In the genomic region with DNA sequence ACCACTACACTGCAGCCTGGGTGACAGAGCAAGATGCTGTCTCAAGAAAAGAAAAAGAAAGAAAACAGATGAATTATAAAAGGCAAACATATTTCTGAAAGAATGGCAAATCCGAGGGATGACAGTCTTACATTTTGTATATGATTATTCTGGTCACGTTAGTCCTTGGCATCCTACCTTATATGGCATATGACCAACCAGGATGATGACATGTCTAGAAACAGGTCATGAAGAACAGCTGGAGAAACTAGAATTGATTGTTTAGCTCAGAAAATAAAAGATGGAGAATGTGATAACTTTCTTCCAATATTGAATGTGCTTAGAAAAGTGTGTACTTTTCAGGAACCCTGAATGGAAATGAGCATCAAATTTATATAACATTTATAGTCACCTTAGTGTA, we compare ENCODE assay signal across 2 cellular contexts.
TF ChIP-seq lines count a peak whose summit lies in the region.

No MANE protein-coding gene starts in this region.

TF ChIP-seq in HCT116, 20 proteins besides CTCF, POLR2A, EP300 and RAD21:
- TF ChIP-seq SRF (IDR thresholded peaks at IDR 0.05; ENCODE audit: low read depth) (peak; percentile 64), JUND (IDR thresholded peaks at IDR 0.05) (no peak), SP1 (IDR thresholded peaks at IDR 0.05; ENCODE audit: low read depth) (no peak), SIN3A (IDR thresholded peaks at IDR 0.05; ENCODE audit: low read depth) (no peak), EZH2 (IDR thresholded peaks at IDR 0.05) (no peak), FOSL1 (IDR thresholded peaks at IDR 0.05; ENCODE audit: low read depth) (no peak), YY1 (IDR thresholded peaks at IDR 0.05; ENCODE audit: extremely low read depth, insufficient replicate concordance, low read depth, low read length) (no peak)

TF ChIP-seq in H1, 55 proteins besides CTCF, POLR2A, EP300 and RAD21:
- TF ChIP-seq, protein P1, sequence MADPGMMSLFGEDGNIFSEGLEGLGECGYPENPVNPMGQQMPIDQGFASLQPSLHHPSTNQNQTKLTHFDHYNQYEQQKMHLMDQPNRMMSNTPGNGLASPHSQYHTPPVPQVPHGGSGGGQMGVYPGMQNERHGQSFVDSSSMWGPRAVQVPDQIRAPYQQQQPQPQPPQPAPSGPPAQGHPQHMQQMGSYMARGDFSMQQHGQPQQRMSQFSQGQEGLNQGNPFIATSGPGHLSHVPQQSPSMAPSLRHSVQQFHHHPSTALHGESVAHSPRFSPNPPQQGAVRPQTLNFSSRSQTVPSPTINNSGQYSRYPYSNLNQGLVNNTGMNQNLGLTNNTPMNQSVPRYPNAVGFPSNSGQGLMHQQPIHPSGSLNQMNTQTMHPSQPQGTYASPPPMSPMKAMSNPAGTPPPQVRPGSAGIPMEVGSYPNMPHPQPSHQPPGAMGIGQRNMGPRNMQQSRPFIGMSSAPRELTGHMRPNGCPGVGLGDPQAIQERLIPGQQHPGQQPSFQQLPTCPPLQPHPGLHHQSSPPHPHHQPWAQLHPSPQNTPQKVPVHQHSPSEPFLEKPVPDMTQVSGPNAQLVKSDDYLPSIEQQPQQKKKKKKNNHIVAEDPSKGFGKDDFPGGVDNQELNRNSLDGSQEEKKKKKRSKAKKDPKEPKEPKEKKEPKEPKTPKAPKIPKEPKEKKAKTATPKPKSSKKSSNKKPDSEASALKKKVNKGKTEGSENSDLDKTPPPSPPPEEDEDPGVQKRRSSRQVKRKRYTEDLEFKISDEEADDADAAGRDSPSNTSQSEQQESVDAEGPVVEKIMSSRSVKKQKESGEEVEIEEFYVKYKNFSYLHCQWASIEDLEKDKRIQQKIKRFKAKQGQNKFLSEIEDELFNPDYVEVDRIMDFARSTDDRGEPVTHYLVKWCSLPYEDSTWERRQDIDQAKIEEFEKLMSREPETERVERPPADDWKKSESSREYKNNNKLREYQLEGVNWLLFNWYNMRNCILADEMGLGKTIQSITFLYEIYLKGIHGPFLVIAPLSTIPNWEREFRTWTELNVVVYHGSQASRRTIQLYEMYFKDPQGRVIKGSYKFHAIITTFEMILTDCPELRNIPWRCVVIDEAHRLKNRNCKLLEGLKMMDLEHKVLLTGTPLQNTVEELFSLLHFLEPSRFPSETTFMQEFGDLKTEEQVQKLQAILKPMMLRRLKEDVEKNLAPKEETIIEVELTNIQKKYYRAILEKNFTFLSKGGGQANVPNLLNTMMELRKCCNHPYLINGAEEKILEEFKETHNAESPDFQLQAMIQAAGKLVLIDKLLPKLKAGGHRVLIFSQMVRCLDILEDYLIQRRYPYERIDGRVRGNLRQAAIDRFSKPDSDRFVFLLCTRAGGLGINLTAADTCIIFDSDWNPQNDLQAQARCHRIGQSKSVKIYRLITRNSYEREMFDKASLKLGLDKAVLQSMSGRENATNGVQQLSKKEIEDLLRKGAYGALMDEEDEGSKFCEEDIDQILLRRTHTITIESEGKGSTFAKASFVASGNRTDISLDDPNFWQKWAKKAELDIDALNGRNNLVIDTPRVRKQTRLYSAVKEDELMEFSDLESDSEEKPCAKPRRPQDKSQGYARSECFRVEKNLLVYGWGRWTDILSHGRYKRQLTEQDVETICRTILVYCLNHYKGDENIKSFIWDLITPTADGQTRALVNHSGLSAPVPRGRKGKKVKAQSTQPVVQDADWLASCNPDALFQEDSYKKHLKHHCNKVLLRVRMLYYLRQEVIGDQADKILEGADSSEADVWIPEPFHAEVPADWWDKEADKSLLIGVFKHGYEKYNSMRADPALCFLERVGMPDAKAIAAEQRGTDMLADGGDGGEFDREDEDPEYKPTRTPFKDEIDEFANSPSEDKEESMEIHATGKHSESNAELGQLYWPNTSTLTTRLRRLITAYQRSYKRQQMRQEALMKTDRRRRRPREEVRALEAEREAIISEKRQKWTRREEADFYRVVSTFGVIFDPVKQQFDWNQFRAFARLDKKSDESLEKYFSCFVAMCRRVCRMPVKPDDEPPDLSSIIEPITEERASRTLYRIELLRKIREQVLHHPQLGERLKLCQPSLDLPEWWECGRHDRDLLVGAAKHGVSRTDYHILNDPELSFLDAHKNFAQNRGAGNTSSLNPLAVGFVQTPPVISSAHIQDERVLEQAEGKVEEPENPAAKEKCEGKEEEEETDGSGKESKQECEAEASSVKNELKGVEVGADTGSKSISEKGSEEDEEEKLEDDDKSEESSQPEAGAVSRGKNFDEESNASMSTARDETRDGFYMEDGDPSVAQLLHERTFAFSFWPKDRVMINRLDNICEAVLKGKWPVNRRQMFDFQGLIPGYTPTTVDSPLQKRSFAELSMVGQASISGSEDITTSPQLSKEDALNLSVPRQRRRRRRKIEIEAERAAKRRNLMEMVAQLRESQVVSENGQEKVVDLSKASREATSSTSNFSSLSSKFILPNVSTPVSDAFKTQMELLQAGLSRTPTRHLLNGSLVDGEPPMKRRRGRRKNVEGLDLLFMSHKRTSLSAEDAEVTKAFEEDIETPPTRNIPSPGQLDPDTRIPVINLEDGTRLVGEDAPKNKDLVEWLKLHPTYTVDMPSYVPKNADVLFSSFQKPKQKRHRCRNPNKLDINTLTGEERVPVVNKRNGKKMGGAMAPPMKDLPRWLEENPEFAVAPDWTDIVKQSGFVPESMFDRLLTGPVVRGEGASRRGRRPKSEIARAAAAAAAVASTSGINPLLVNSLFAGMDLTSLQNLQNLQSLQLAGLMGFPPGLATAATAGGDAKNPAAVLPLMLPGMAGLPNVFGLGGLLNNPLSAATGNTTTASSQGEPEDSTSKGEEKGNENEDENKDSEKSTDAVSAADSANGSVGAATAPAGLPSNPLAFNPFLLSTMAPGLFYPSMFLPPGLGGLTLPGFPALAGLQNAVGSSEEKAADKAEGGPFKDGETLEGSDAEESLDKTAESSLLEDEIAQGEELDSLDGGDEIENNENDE (IDR thresholded peaks at IDR 0.05; ENCODE audit: insufficient replicate concordance, low read length), result no peak
- TF ChIP-seq CREB1 (IDR thresholded peaks at IDR 0.05) (no peak), ASH2L (IDR thresholded peaks at IDR 0.05; ENCODE audit: low read length) (no peak), BACH1 (IDR thresholded peaks at IDR 0.05; ENCODE audit: low read length) (no peak), FOSL1 (IDR thresholded peaks at IDR 0.05; ENCODE audit: insufficient read depth, low read depth, low read length) (no peak), CHD2 (IDR thresholded peaks at IDR 0.05; ENCODE audit: low read length) (no peak), PHF8 (conservative IDR thresholded peaks at IDR 0.05; ENCODE audit: low read depth, low read length) (no peak), CTBP2 (IDR thresholded peaks at IDR 0.05; ENCODE audit: borderline replicate concordance, insufficient read depth, insufficient read length, low read length) (no peak), NANOG (IDR thresholded peaks at IDR 0.05; ENCODE audit: insufficient read depth, low read depth, low read length, poor library complexity, severe bottlenecking) (no peak)
- TF ChIP-seq, protein P2, sequence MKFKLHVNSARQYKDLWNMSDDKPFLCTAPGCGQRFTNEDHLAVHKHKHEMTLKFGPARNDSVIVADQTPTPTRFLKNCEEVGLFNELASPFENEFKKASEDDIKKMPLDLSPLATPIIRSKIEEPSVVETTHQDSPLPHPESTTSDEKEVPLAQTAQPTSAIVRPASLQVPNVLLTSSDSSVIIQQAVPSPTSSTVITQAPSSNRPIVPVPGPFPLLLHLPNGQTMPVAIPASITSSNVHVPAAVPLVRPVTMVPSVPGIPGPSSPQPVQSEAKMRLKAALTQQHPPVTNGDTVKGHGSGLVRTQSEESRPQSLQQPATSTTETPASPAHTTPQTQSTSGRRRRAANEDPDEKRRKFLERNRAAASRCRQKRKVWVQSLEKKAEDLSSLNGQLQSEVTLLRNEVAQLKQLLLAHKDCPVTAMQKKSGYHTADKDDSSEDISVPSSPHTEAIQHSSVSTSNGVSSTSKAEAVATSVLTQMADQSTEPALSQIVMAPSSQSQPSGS (IDR thresholded peaks at IDR 0.05; ENCODE audit: low read length), result no peak
